8 cellular contexts compared by ENCODE assay signal in the genomic region with DNA sequence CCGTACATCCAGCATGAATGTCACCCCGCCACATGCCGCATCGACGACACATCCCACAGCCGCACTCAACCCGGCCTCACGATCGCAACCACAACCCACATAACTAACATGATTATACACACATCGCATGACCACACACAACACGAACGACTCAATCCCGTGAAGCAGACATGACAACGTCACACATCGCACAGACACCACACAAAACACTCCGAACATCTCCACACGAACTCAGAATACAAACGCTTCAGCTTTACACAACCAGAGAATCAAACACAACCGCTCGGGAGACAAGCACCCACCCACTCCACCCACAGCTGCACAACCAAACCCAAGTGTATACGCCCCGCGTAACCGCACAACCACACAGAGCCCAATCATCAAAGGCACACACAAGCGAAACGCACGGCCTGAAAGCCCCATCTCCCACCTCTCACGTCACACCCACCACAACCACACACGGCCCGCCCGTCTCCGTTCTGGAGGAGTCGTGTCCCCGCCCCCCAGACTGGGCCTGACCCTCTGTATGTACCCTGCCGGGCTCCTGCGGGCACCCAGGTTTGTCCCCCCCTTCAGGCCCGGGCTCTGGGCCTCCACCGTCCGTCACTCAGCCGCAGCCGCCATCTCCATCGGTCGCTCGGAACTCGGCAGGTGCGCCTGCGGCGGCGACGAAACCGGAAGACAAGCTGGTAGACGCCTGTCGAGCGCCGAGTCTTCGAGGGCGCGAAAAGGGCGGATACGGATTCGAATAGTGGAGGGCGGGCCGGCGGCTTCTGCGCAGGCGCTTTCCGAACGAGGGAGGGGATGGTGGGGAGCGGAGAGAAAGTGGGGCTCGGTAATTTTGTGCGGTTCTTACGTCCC. TPM values are rescaled to one million over a fixed set of nuclear protein-coding genes. Genes with fewer than 3 reads are reported as not detected.
A peak's percentile ranks its signal among the peaks of the same experiment; 100 is the strongest.
DNase-seq lines count a peak whose midpoint lies in the region; ATAC-seq lines count a peak whose summit lies in the region.

A gene (minus strand): TSS at position 646 of the 861 bp plus-strand sequence. CDS start 3,028 bp downstream, outside the sequence.

- H3K27ac Mint-ChIP-seq in activated CD4-positive, alpha-beta T cell treated with anti-CD3 and anti-CD28 coated beads, Interleukin-2, amount 10 ng/mL, durations not matched to agents 7 days and 5 days = peak within 1 kb of the TSS; percentile 98

- POLR2A ChIA-PET in activated CD4-positive, alpha-beta T cell treated with anti-CD3 and anti-CD28 coated beads, Interleukin-2, amount 10 ng/mL, durations not matched to agents 7 days and 5 days (lab: Charles Lee) = interaction anchor here (0.6 kb wide), 1 partner anchor 9 kb away, joined by 4 read pairs; no protein-coding TSS in a partner anchor

- ATAC-seq in HG03457 (IDR thresholded peaks at IDR 0.05; ENCODE audit: unreplicated experiment) = peak; percentile 80

- H3K36me3 ChIP-seq in BLaER1 = peaks cover 27% of the 10 kb centered on the region

- no peaks in the 10 kb centered on the region for H3K27me3 ChIP-seq in BLaER1

- H3K4me2 ChIP-seq in BLaER1 = peak within 1 kb of the TSS; percentile 80

- CTCF ChIA-PET in activated CD4-positive, alpha-beta T cell treated with anti-CD3 and anti-CD28 coated beads, Interleukin-2, amount 10 ng/mL, durations not matched to agents 7 days and 5 days (lab: Charles Lee) = interaction anchor here (1.7 to 2.1 kb wide), 2 partner anchors 10 to 169 kb away, joined by 5 to 13 read pairs; no protein-coding TSS in a partner anchor

- H3K4me1 Mint-ChIP-seq in activated CD4-positive, alpha-beta T cell treated with anti-CD3 and anti-CD28 coated beads, Interleukin-2, amount 10 ng/mL, durations not matched to agents 7 days and 5 days = peaks cover 52% of the 10 kb centered on the region

- H3K27ac ChIP-seq in BLaER1 = peak within 1 kb of the TSS; percentile 82

- H3K4me3 Mint-ChIP-seq in activated CD4-positive, alpha-beta T cell treated with anti-CD3 and anti-CD28 coated beads, Interleukin-2, amount 10 ng/mL, durations not matched to agents 7 days and 5 days = peak within 1 kb of the TSS; percentile 94

- peaks cover 39% of the 10 kb centered on the region for H3K4me1 ChIP-seq in BLaER1

- peaks cover 15% of the 10 kb centered on the region for H4K20me1 ChIP-seq in BLaER1

- H3K36me3 Mint-ChIP-seq in activated CD4-positive, alpha-beta T cell treated with anti-CD3 and anti-CD28 coated beads, Interleukin-2, amount 10 ng/mL, durations not matched to agents 7 days and 5 days (ENCODE audit: low read depth) = peaks cover 30% of the 10 kb centered on the region

- peak within 1 kb of the TSS; percentile 87 for H3K4me3 ChIP-seq in BLaER1

- no peaks in the 10 kb centered on the region for H3K27me3 Mint-ChIP-seq in activated CD4-positive, alpha-beta T cell treated with anti-CD3 and anti-CD28 coated beads, Interleukin-2, amount 10 ng/mL, durations not matched to agents 7 days and 5 days

- no peaks in the 10 kb centered on the region for H3K9me3 Mint-ChIP-seq in activated CD4-positive, alpha-beta T cell treated with anti-CD3 and anti-CD28 coated beads, Interleukin-2, amount 10 ng/mL, durations not matched to agents 7 days and 5 days

- DNase-seq in GM19240 (ENCODE audit: insufficient read length, low spot score) = peak; percentile 86
- peak; percentile 94 for DNase-seq in NCI-H69 (lab: John Stamatoyannopoulos, UW)
- DNase-seq in activated CD4-positive, alpha-beta T cell treated with anti-CD3 and anti-CD28 coated beads, Interleukin-2, amount 10 ng/mL, durations not matched to agents 7 days and 5 days = peak; percentile 97
- DNase-seq in dedifferentiated amniotic fluid mesenchymal stem cell (ENCODE audit: extremely low spot score) = peak; percentile 95
- DNase-seq in left kidney (ENCODE audit: low read depth, low spot score) = peak; percentile 98
- DNase-seq in stimulated activated CD4-positive, alpha-beta T cell treated with anti-CD3 and anti-CD28 coated beads, Interleukin-1b, Interleukin-23, amount 100 ng/mL, for 48 hours = peak; percentile 97

- H3K9me3 ChIP-seq in BLaER1 = no peaks in the 10 kb centered on the region

- peak within 1 kb of the TSS; percentile 87 for H3K9ac ChIP-seq in BLaER1

RNA-seq across cellular contexts. Expression of the gene that starts here (rescaled TPM):
- total RNA-seq in activated CD4-positive, alpha-beta T cell treated with anti-CD3 and anti-CD28 coated beads, Interleukin-2, amount 10 ng/mL, durations not matched to agents 7 days and 5 days = 10 to 100 TPM; 20.5 to 22.9 TPM

Comparison
In these comparisons a context has a peak if more than half of its experiments do, and no peak if none do; other contexts are left out.
1. Peak in every context shown above with its lines: DNase-seq, ATAC-seq, H3K4me3 ChIP-seq and H3K27ac ChIP-seq.